ENCODE assay signal across 24 cellular contexts in the genomic region with DNA sequence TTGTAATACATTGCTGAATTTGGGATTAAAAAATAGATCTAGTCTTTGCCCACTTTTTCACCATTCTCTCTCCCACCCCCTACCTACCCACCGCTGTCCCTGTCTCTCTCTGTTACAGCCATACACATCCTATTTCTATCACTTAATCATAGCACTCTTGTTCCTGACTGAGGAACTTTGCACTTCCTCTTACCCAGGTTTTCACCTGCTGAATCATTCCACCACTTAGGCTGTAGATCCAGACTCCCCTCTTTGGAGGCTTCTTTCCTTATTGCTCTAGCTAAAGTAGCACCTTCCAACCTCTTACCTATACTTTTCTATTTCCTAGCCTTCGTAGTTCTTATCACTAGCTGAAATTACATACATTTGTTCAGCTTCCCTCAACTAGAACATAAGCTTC. TPM values are rescaled to one million over a fixed set of nuclear protein-coding genes. Genes with fewer than 3 reads are reported as not detected.
"Had no signal": no experiment of that assay in that cellular context is flagged by ENCODE, and none has a peak within 500 bp of the region (broad histone marks: within the 10 kb centered on the region; RNA-seq: fewer than 3 reads in every experiment).

No MANE protein-coding gene starts in this region.

- H3K27ac ChIP-seq: PC-9, Peyer's patch, SJCRH30 had no signal

- H3K9me3 ChIP-seq: Peyer's patch, SJCRH30 had no signal

- ATAC-seq: Right ventricle myocardium inferior, SK-N-SH treated with all-trans-retinoic acid at 6 μM for 48 hours, T-helper 17 cell had no signal

- DNase-seq: Karpas-422, KG1, MG63, NCI-H1092, NCI-H1436, NCI-H1694, NCI-H187 treated with DMSO at 0.1 percent for 48 hours, NCI-H2081, NCI-H2107, NCI-H2227 treated with DMSO at 0.1 percent for 48 hours, NCI-H524, NCI-H69, NCI-H774, PC-9, Peyer's patch, SHP77 treated with DMSO at 0.1 percent for 48 hours, SJCRH30, T-helper 1 cell, T-helper 17 cell had no signal

- H2AFZ ChIP-seq: PC-9 had no signal

- H3K4me3 ChIP-seq: MG63, PC-9, Peyer's patch, SJCRH30 had no signal

- H3K36me3 ChIP-seq: MG63, Peyer's patch, SJCRH30 had no signal

- H3K27me3 ChIP-seq: MG63, Peyer's patch, SJCRH30 had no signal

- H3K4me2 ChIP-seq: PC-9 had no signal

- H3K27ac Mint-ChIP-seq: T-helper 17 cell had no signal

- H3K4me1 ChIP-seq: Peyer's patch, SJCRH30 had no signal

- H3K27me3 Mint-ChIP-seq: T-helper 17 cell had no signal

- H3K4me1 Mint-ChIP-seq: T-helper 17 cell had no signal

- H3K4me3 Mint-ChIP-seq: T-helper 17 cell had no signal

RNA-seq across cellular contexts. Expression of gene ATP6V1G3, which starts 59.6 kb away (rescaled TPM):
- total RNA-seq: HT-29, NCI-H460, PC-9, Peyer's patch, Right ventricle myocardium inferior, RPMI7951, SJCRH30, T-helper 17 cell had no signal
